27 cellular contexts compared by ENCODE assay signal in the genomic region with DNA sequence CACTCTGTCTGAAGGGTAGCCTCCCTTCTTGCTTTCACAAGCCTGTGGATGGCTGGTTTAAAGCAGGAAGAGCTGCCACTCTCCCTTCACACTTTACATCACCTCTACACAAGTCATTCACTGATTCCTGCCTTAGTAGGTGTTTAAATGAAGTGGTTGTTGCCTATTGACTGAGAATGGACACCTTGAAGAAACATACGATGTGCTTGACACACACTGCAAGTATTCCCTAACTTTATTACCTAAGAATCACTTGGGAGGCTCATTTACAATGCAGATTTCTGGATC.
A peak's percentile ranks its signal among the peaks of the same experiment; 100 is the strongest.
DNase-seq lines count a peak whose midpoint lies in the region; ATAC-seq, FAIRE-seq and TF ChIP-seq lines count a peak whose summit lies in the region.
"Had no signal": no experiment of that assay in that cellular context is flagged by ENCODE, and none has a peak within 500 bp of the region (broad histone marks: within the 10 kb centered on the region; RNA-seq: fewer than 3 reads in every experiment).

No MANE protein-coding gene starts in this region.

- peak overlapping the region; percentile 73 for H3K27ac Mint-ChIP-seq in mesothelial cell of epicardium
- H3K27ac Mint-ChIP-seq: B cell, CD14-positive monocyte, IgD-negative memory B cell had no signal

- no peaks in the 10 kb centered on the region for H3K27me3 Mint-ChIP-seq in mesothelial cell of epicardium (ENCODE audit: low read depth)

- CTCF ChIA-PET in K562 (lab: Yijun Ruan, JAX; ENCODE audit: low intra/inter-chr PET ratio) = no interaction called here

- intact Hi-C loops in left ventricle myocardium inferior (cut with micrococcal nuclease) (no loop called here), Right ventricle myocardium superior (cut with DNase I) (no loop called here), K562 (cut with micrococcal nuclease) (no loop called here), uterus (cut with DNase I; ENCODE audit: low total_unique reads) (no loop called here)

- H4K20me1 ChIP-seq in K562 (replicated peaks; ENCODE audit: control insufficient read depth, insufficient read depth, low read length) = no peaks in the 10 kb centered on the region

- in situ Hi-C loops in K562 (cut with MboI) = no loop called here

- H3K4me1 ChIP-seq in left ventricle myocardium inferior (peaks cover 19% of the 10 kb centered on the region), K562 (replicated peaks in 1 of 2; ENCODE audit: control insufficient read depth in 2 of 2, insufficient read depth in 2 of 2, low read length in 2 of 2) (peaks cover 0 to 3% of the 10 kb centered on the region in 2 experiments; a peak in 2 of 5 replicates), uterus (no peaks in the 10 kb centered on the region)

- no peaks in the 10 kb centered on the region for H3K36me3 ChIP-seq in left ventricle myocardium inferior
- no peaks in the 10 kb centered on the region for H3K36me3 ChIP-seq in K562 (ENCODE audit: control insufficient read depth, insufficient read depth, low read length)
- H3K36me3 ChIP-seq in uterus = no peaks in the 10 kb centered on the region

- no peaks in the 10 kb centered on the region for H3K9me3 Mint-ChIP-seq in mesothelial cell of epicardium
- H3K9me3 Mint-ChIP-seq: CD14-positive monocyte, IgD-negative memory B cell had no signal

- DNase-seq in left ventricle myocardium inferior = no peak
- DNase-seq in Right ventricle myocardium superior = no peak
- no peak for DNase-seq in K562 (ENCODE audit: extremely low read depth in 1 of 4, low spot score in 3 of 4)
- no peak for DNase-seq in mesothelial cell of epicardium (ENCODE audit: low spot score in 2 of 2, unreplicated experiment in 2 of 2)
- DNase-seq in uterus = no peak
- DNase-seq in NOMO-1 treated with dmso at 0.1 percent for 144 hours (lab: John Stamatoyannopoulos, UW; ENCODE audit: unreplicated experiment) = no peak
- DNase-seq in GOT3 (lab: John Stamatoyannopoulos, UW) = no peak
- no peak for DNase-seq in NCI-H2171 (lab: John Stamatoyannopoulos, UW)
- DNase-seq: EL, GF-D8, GM23248, Kasumi-1, MG63, NCI-H1417, NCI-H1694 treated with DMSO at 0.1 percent for 48 hours, NCI-H2081 treated with DMSO at 0.1 percent for 48 hours, NCI-H446, NCI-H526, OCI-M1 had no signal

- H3K4me2 ChIP-seq in K562 (ENCODE audit: insufficient read depth, low read length) = no peak overlapping the region

- no peak overlapping the region for H3K4me3 Mint-ChIP-seq in mesothelial cell of epicardium
- H3K4me3 Mint-ChIP-seq: B cell, CD14-positive monocyte, IgD-negative memory B cell had no signal

- WGBS in K562 (ENCODE audit: insufficient coverage, low coverage, missing lambda C conversion rate) = 21% methylated on average over 1 of the region's 1 CpG

- H3K79me2 ChIP-seq in K562 (ENCODE audit: control insufficient read depth, insufficient read depth, low read length) = no peaks in the 10 kb centered on the region

- H3K9ac ChIP-seq in K562 (ENCODE audit: insufficient read depth in 1 of 2, low read depth in 2 of 2, low read length in 2 of 2) = no peak overlapping the region
- H3K9ac ChIP-seq: GM23248 had no signal

- H3K4me1 Mint-ChIP-seq in mesothelial cell of epicardium = peaks cover 65% of the 10 kb centered on the region
- H3K4me1 Mint-ChIP-seq: B cell, IgD-negative memory B cell had no signal

- H3K9me1 ChIP-seq in K562 (ENCODE audit: control insufficient read depth, insufficient read depth, low read length) = no peaks in the 10 kb centered on the region

- ATAC-seq in Right ventricle myocardium superior (ENCODE audit: poor library complexity) (no peak), K562 (no peak)
- ATAC-seq: HCT116 had no signal

- H3K27me3 ChIP-seq in left ventricle myocardium inferior (ENCODE audit: low read depth) (no peaks in the 10 kb centered on the region), K562 (ENCODE audit: control insufficient read depth in 2 of 2, insufficient read depth in 2 of 2, low read length in 2 of 2) (no peaks in the 10 kb centered on the region), uterus (no peaks in the 10 kb centered on the region)
- H3K27me3 ChIP-seq: MG63 had no signal

- TF ChIP-seq CTCF in left ventricle myocardium inferior (IDR thresholded peaks at IDR 0.05; ENCODE audit: borderline replicate concordance) (no peak), K562 (IDR thresholded peaks at IDR 0.05 in 2 of 3, conservative IDR thresholded peaks at IDR 0.05 in 1 of 3; ENCODE audit: insufficient read depth in 2 of 3, low read depth in 1 of 3, low read length in 3 of 3) (no peak), mesothelial cell of epicardium (IDR thresholded peaks at IDR 0.05; ENCODE audit: unreplicated experiment) (no peak), uterus (IDR thresholded peaks at IDR 0.05) (no peak)

- no peaks in the 10 kb centered on the region for H3K36me3 Mint-ChIP-seq in mesothelial cell of epicardium
- H3K36me3 Mint-ChIP-seq: CD14-positive monocyte, IgD-negative memory B cell had no signal

- H3K9me3 ChIP-seq in left ventricle myocardium inferior (replicated peaks) = no peaks in the 10 kb centered on the region
- H3K9me3 ChIP-seq in K562 (replicated peaks; ENCODE audit: control insufficient read depth, insufficient read depth, low read depth, low read length) = no peaks in the 10 kb centered on the region
- no peaks in the 10 kb centered on the region for H3K9me3 ChIP-seq in uterus

- TF ChIP-seq EP300 in K562 (IDR thresholded peaks at IDR 0.05; ENCODE audit: low read length) = no peak

- H3K4me3 ChIP-seq in left ventricle myocardium inferior = no peak overlapping the region
- no peak overlapping the region for H3K4me3 ChIP-seq in K562
- H3K4me3 ChIP-seq in uterus = no peak overlapping the region
- H3K4me3 ChIP-seq: GM23248, MG63 had no signal

- no peak for TF ChIP-seq RAD21 in K562 (CRISPR knock-in tag; conservative IDR thresholded peaks at IDR 0.05 in 1 of 2, IDR thresholded peaks at IDR 0.05 in 1 of 2)

- POLR2A ChIA-PET in K562 (lab: Yijun Ruan, JAX) = interaction anchor here (1.0 kb wide), 1 partner anchor 23 kb away, joined by 3 read pairs; no protein-coding TSS in a partner anchor

- TF ChIP-seq POLR2A in K562 (conservative IDR thresholded peaks at IDR 0.05) = no peak
- TF ChIP-seq POLR2A in uterus (IDR thresholded peaks at IDR 0.05) = no peak

- peak overlapping the region; percentile 54 for H2AFZ ChIP-seq in K562 (ENCODE audit: low read depth, low read length)
- H2AFZ ChIP-seq: GM23248 had no signal

- no peak for FAIRE-seq in K562 (lab: Jason Lieb, UNC)
- FAIRE-seq: A204.1, D721Med, HTR-8/SVneo, RCC 7860 had no signal

- BruUV-seq in K562 (replicated peaks; lab: Mats Ljungman, UMichigan) = no TSS peak

- H3K27ac ChIP-seq in left ventricle myocardium inferior (replicated peaks) (peak overlapping the region; percentile 40), K562 (ENCODE audit: extremely low read depth, low read depth, low read length) (no peak overlapping the region), uterus (peak overlapping the region; percentile 27 to 33)
- H3K27ac ChIP-seq: GM23248 had no signal

TF ChIP-seq in K562, 482 proteins besides CTCF, POLR2A, EP300 and RAD21:
- TF ChIP-seq, protein P1, sequence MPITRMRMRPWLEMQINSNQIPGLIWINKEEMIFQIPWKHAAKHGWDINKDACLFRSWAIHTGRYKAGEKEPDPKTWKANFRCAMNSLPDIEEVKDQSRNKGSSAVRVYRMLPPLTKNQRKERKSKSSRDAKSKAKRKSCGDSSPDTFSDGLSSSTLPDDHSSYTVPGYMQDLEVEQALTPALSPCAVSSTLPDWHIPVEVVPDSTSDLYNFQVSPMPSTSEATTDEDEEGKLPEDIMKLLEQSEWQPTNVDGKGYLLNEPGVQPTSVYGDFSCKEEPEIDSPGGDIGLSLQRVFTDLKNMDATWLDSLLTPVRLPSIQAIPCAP (CRISPR knock-in tag; IDR thresholded peaks at IDR 0.05; ENCODE audit: borderline replicate concordance) = no peak
- no peak for TF ChIP-seq ZNF324 (CRISPR knock-in tag; IDR thresholded peaks at IDR 0.05)
- no peak for TF ChIP-seq KDM4B (IDR thresholded peaks at IDR 0.05; ENCODE audit: borderline replicate concordance in 2 of 2, low read depth in 1 of 2)
- TF ChIP-seq, protein P2, sequence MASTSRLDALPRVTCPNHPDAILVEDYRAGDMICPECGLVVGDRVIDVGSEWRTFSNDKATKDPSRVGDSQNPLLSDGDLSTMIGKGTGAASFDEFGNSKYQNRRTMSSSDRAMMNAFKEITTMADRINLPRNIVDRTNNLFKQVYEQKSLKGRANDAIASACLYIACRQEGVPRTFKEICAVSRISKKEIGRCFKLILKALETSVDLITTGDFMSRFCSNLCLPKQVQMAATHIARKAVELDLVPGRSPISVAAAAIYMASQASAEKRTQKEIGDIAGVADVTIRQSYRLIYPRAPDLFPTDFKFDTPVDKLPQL (IDR thresholded peaks at IDR 0.05; ENCODE audit: extremely low read depth, insufficient read length) = no peak
